In genomic region chrY:24569725-24570442, GRCh38 we compare ENCODE assay signal across 4 cellular contexts. TPM values are rescaled to one million over a fixed set of nuclear protein-coding genes. Genes with fewer than 3 reads are reported as not detected.
"Had no signal": no experiment of that assay in that cellular context is flagged by ENCODE, and none has a peak within 500 bp of the region (broad histone marks: within the 10 kb centered on the region; RNA-seq: fewer than 3 reads in every experiment).

No MANE protein-coding gene starts in this region.

RNA-seq across cellular contexts. Expression of gene BPY2B, which starts 47.9 kb away (rescaled TPM):
- total RNA-seq: LHCN-M2, M059J, MCF 10A, NCI-H460 had no signal
